In genomic region chr3:122513386-122514122, GRCh38 we compare ENCODE assay signal across 8 cellular contexts. TPM values are rescaled to one million over a fixed set of nuclear protein-coding genes. Genes with fewer than 3 reads are reported as not detected.
DNase-seq lines count a peak whose midpoint lies in the region; ATAC-seq lines count a peak whose summit lies in the region.

No MANE protein-coding gene starts in this region.

- H3K9me3 Mint-ChIP-seq in CD4-positive, alpha-beta memory T cell = peaks cover 0 to 8% (median 0%) of the 10 kb centered on the region in 8 donors
- peaks cover 1 to 8% (median 2%) of the 10 kb centered on the region in 3 donors for H3K9me3 Mint-ChIP-seq in IgD-negative memory B cell
- H3K9me3 Mint-ChIP-seq in central memory CD8-positive, alpha-beta T cell = no peaks in the 10 kb centered on the region

- peak overlapping the region; percentile 73 to 98 (median 94) for H3K27ac Mint-ChIP-seq in CD4-positive, alpha-beta memory T cell
- peak overlapping the region; percentile 36 to 97 (median 94) for H3K27ac Mint-ChIP-seq in IgD-negative memory B cell
- peak overlapping the region; percentile 78 for H3K27ac Mint-ChIP-seq in central memory CD8-positive, alpha-beta T cell (ENCODE audit: low read depth)

- no peaks in the 10 kb centered on the region for H3K27me3 Mint-ChIP-seq in CD4-positive, alpha-beta memory T cell
- H3K27me3 Mint-ChIP-seq in IgD-negative memory B cell = no peaks in the 10 kb centered on the region
- no peaks in the 10 kb centered on the region for H3K27me3 Mint-ChIP-seq in central memory CD8-positive, alpha-beta T cell

- H3K4me3 ChIP-seq in CD4-positive, alpha-beta memory T cell (ENCODE audit: low read length in 2 of 2) = peak overlapping the region; percentile 58 to 71

- intact Hi-C loops in CD4-positive, alpha-beta memory T cell (cut with micrococcal nuclease) = loop anchor here (1.0 to 10.0 kb wide), 7 partner anchors 46 to 691 kb away; partner anchors contain the start of genes EAF2, FAM162A, HSPBAP1 and IQCB1

- DNase-seq in CD4-positive, alpha-beta memory T cell = no peak
- no peak for DNase-seq in central memory CD8-positive, alpha-beta T cell (ENCODE audit: low spot score in 2 of 2)
- peak; percentile 86 for DNase-seq in myocyte (ENCODE audit: low read depth)
- DNase-seq in middle frontal gyrus (ENCODE audit: extremely low spot score, low spot score) = no peak
- DNase-seq in NCI-H446 (lab: John Stamatoyannopoulos, UW) = no peak
- DNase-seq in NCI-H69 (lab: John Stamatoyannopoulos, UW) = no peak

- H3K27ac ChIP-seq in CD4-positive, alpha-beta memory T cell (ENCODE audit: low read depth, low read length) = peak overlapping the region; percentile 97

- H3K4me1 Mint-ChIP-seq in CD4-positive, alpha-beta memory T cell = peaks cover 27 to 56% (median 42%) of the 10 kb centered on the region in 4 donors
- H3K4me1 Mint-ChIP-seq in IgD-negative memory B cell = peaks cover 26 to 31% (median 30%) of the 10 kb centered on the region in 3 donors
- H3K4me1 Mint-ChIP-seq in central memory CD8-positive, alpha-beta T cell = peaks cover 58% of the 10 kb centered on the region

- POLR2A ChIA-PET in CD4-positive, alpha-beta memory T cell (lab: Charles Lee; ENCODE audit: partially characterized antibody) = interaction anchor here (0.8 to 2.5 kb wide), 6 partner anchors 10 to 166 kb away, joined by 3 to 43 read pairs (median 6); partner anchors contain the start of genes FAM162A, MIX23 and WDR5B

- H3K9me3 ChIP-seq in CD4-positive, alpha-beta memory T cell (ENCODE audit: control insufficient read depth in 1 of 2, low read length in 2 of 2) = no peaks in the 10 kb centered on the region

- peaks cover 11 to 12% of the 10 kb centered on the region in 2 donors for H3K36me3 Mint-ChIP-seq in CD4-positive, alpha-beta memory T cell
- peaks cover 3% of the 10 kb centered on the region for H3K36me3 Mint-ChIP-seq in IgD-negative memory B cell
- peaks cover 13% of the 10 kb centered on the region for H3K36me3 Mint-ChIP-seq in central memory CD8-positive, alpha-beta T cell (ENCODE audit: insufficient read depth)

- peaks cover 30% of the 10 kb centered on the region for H3K4me1 ChIP-seq in CD4-positive, alpha-beta memory T cell (ENCODE audit: insufficient read depth, low read length)

- peak overlapping the region; percentile 87 to 94 (median 92) for H3K4me3 Mint-ChIP-seq in CD4-positive, alpha-beta memory T cell
- H3K4me3 Mint-ChIP-seq in IgD-negative memory B cell = peak overlapping the region; percentile 39 to 97 (median 90)
- H3K4me3 Mint-ChIP-seq in central memory CD8-positive, alpha-beta T cell = peak overlapping the region; percentile 75

- H3K27me3 ChIP-seq in CD4-positive, alpha-beta memory T cell (ENCODE audit: insufficient read depth, low read length) = no peaks in the 10 kb centered on the region

- no peak for ATAC-seq in central memory CD8-positive, alpha-beta T cell (replicated peaks; ENCODE audit: extremely low read depth, poor library complexity, severe bottlenecking)
- no peak for ATAC-seq in GM21723 (IDR thresholded peaks at IDR 0.05; ENCODE audit: unreplicated experiment)

- no peaks in the 10 kb centered on the region for H3K36me3 ChIP-seq in CD4-positive, alpha-beta memory T cell (ENCODE audit: insufficient read depth, low read length)

- CTCF ChIA-PET in CD4-positive, alpha-beta memory T cell (lab: Charles Lee; ENCODE audit: partially characterized antibody) = interaction anchor here (2.1 kb wide), 1 partner anchor 129 kb away, joined by 6 read pairs; the partner anchor contains the start of gene FAM162A

RNA-seq across cellular contexts. Expression of gene KPNA1, which starts 1.2 kb away (rescaled TPM):
- 10 to 100 TPM; 67.4 to 71.5 TPM for total RNA-seq in CD4-positive, alpha-beta memory T cell
- polyA plus RNA-seq in CD4-positive, alpha-beta memory T cell = 10 to 100 TPM; 45.6 to 51.3 TPM
- polyA plus RNA-seq in IgD-negative memory B cell = 44.8 TPM
- total RNA-seq in myocyte = 46.0 and 55.4 TPM in 2 replicates
- 36.7 TPM for polyA plus RNA-seq in myocyte (2012)

RNA-seq across cellular contexts. Expression of gene PARP9, which starts 50.5 kb away (rescaled TPM):
- 10 to 100 TPM; 24.0 to 26.0 TPM for total RNA-seq in CD4-positive, alpha-beta memory T cell
- 10 to 100 TPM; 23.1 to 43.4 TPM for polyA plus RNA-seq in CD4-positive, alpha-beta memory T cell
- polyA plus RNA-seq in IgD-negative memory B cell = 18.7 TPM
- 20.3 and 28.6 TPM in 2 replicates for total RNA-seq in myocyte
- 9.3 TPM for polyA plus RNA-seq in myocyte (2012)

RNA-seq across cellular contexts. Expression of gene DTX3L, which starts 50.6 kb away (rescaled TPM):
- 10 to 100 TPM; 49.3 to 51.0 TPM for total RNA-seq in CD4-positive, alpha-beta memory T cell
- polyA plus RNA-seq in CD4-positive, alpha-beta memory T cell = 10 to 100 TPM; 14.8 to 34.4 TPM
- 21.4 TPM for polyA plus RNA-seq in IgD-negative memory B cell
- 17.3 and 19.6 TPM in 2 replicates for total RNA-seq in myocyte
- polyA plus RNA-seq in myocyte (2012) = 4.0 TPM
